ENCODE assay signal across 1 cellular context in genomic region chr16:12010388-12011251, GRCh38.
TF ChIP-seq lines count a peak whose summit lies in the region.

No MANE protein-coding gene starts in this region.

TF ChIP-seq in GM12878, 131 proteins besides CTCF, POLR2A, EP300 and RAD21:
- TF ChIP-seq MEF2B (IDR thresholded peaks at IDR 0.05; ENCODE audit: partially characterized antibody, poor library complexity, severe bottlenecking) = peak; percentile 12
- TF ChIP-seq MYC (IDR thresholded peaks at IDR 0.05; ENCODE audit: insufficient read depth, insufficient read length, insufficient replicate concordance, low read length, severe bottlenecking) = no peak
- TF ChIP-seq SMAD5 (IDR thresholded peaks at IDR 0.05; ENCODE audit: low read depth) = no peak
- no peak for TF ChIP-seq HDAC2 (IDR thresholded peaks at IDR 0.05)
- no peak for TF ChIP-seq USF1 (IDR thresholded peaks at IDR 0.05; ENCODE audit: borderline replicate concordance, extremely low read length, insufficient read depth, low read depth, low read length)
- TF ChIP-seq BHLHE40 (IDR thresholded peaks at IDR 0.05; ENCODE audit: borderline replicate concordance in 1 of 2, low read depth in 2 of 2, low read length in 1 of 2) = peak in 1 of 2 experiments; percentile 36; a peak in 1 of 4 replicates
- no peak for TF ChIP-seq STAT3 (IDR thresholded peaks at IDR 0.05; ENCODE audit: low read depth, low read length)
- no peak for TF ChIP-seq JUNB (IDR thresholded peaks at IDR 0.05)
- TF ChIP-seq CBX3 (IDR thresholded peaks at IDR 0.05; ENCODE audit: borderline replicate concordance, low read depth) = no peak
- no peak for TF ChIP-seq CBFB (IDR thresholded peaks at IDR 0.05; ENCODE audit: low read depth)
- TF ChIP-seq BCL3 (IDR thresholded peaks at IDR 0.05; ENCODE audit: borderline replicate concordance, insufficient read depth, low read depth, low read length, poor library complexity, severe bottlenecking) = no peak
- TF ChIP-seq JUND (IDR thresholded peaks at IDR 0.05; ENCODE audit: low read depth, low read length) = no peak
- no peak for TF ChIP-seq SUZ12 (IDR thresholded peaks at IDR 0.05; ENCODE audit: unreplicated experiment)
- no peak for TF ChIP-seq ZNF687 (IDR thresholded peaks at IDR 0.05)
- TF ChIP-seq ZNF384 (IDR thresholded peaks at IDR 0.05; ENCODE audit: borderline replicate concordance, low read depth, low read length) = 0 out of 2 replicates have a peak, but pooled peaks have one; percentile 23
- TF ChIP-seq RAD51 (IDR thresholded peaks at IDR 0.05) = peak; percentile 60
- TF ChIP-seq CHD4 (IDR thresholded peaks at IDR 0.05) = 0 out of 2 replicates have a peak, but pooled peaks have one; percentile 67
- no peak for TF ChIP-seq MEF2A (IDR thresholded peaks at IDR 0.05; ENCODE audit: insufficient read depth, low read depth, low read length)
- TF ChIP-seq YY1 (IDR thresholded peaks at IDR 0.05; ENCODE audit: low read depth, low read length) = peak; percentile 50; the same call in 1 of the 2 replicates
- TF ChIP-seq USF2 (IDR thresholded peaks at IDR 0.05; ENCODE audit: borderline replicate concordance, low read depth, low read length) = no peak
- TF ChIP-seq, protein P1, sequence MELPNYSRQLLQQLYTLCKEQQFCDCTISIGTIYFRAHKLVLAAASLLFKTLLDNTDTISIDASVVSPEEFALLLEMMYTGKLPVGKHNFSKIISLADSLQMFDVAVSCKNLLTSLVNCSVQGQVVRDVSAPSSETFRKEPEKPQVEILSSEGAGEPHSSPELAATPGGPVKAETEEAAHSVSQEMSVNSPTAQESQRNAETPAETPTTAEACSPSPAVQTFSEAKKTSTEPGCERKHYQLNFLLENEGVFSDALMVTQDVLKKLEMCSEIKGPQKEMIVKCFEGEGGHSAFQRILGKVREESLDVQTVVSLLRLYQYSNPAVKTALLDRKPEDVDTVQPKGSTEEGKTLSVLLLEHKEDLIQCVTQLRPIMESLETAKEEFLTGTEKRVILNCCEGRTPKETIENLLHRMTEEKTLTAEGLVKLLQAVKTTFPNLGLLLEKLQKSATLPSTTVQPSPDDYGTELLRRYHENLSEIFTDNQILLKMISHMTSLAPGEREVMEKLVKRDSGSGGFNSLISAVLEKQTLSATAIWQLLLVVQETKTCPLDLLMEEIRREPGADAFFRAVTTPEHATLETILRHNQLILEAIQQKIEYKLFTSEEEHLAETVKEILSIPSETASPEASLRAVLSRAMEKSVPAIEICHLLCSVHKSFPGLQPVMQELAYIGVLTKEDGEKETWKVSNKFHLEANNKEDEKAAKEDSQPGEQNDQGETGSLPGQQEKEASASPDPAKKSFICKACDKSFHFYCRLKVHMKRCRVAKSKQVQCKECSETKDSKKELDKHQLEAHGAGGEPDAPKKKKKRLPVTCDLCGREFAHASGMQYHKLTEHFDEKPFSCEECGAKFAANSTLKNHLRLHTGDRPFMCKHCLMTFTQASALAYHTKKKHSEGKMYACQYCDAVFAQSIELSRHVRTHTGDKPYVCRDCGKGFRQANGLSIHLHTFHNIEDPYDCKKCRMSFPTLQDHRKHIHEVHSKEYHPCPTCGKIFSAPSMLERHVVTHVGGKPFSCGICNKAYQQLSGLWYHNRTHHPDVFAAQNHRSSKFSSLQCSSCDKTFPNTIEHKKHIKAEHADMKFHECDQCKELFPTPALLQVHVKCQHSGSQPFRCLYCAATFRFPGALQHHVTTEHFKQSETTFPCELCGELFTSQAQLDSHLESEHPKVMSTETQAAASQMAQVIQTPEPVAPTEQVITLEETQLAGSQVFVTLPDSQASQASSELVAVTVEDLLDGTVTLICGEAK (IDR thresholded peaks at IDR 0.05; ENCODE audit: borderline replicate concordance) = no peak
- TF ChIP-seq, protein P2, sequence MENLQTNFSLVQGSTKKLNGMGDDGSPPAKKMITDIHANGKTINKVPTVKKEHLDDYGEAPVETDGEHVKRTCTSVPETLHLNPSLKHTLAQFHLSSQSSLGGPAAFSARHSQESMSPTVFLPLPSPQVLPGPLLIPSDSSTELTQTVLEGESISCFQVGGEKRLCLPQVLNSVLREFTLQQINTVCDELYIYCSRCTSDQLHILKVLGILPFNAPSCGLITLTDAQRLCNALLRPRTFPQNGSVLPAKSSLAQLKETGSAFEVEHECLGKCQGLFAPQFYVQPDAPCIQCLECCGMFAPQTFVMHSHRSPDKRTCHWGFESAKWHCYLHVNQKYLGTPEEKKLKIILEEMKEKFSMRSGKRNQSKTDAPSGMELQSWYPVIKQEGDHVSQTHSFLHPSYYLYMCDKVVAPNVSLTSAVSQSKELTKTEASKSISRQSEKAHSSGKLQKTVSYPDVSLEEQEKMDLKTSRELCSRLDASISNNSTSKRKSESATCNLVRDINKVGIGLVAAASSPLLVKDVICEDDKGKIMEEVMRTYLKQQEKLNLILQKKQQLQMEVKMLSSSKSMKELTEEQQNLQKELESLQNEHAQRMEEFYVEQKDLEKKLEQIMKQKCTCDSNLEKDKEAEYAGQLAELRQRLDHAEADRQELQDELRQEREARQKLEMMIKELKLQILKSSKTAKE (IDR thresholded peaks at IDR 0.05; ENCODE audit: low read depth, poor library complexity, severe bottlenecking) = no peak
- no peak for TF ChIP-seq ESRRA (IDR thresholded peaks at IDR 0.05; ENCODE audit: low read length)
- no peak for TF ChIP-seq TCF12 (IDR thresholded peaks at IDR 0.05; ENCODE audit: low read depth, low read length)
- 0 out of 2 replicates have a peak, but pooled peaks have one; percentile 17 for TF ChIP-seq HDGF (IDR thresholded peaks at IDR 0.05)
- TF ChIP-seq, protein P3, sequence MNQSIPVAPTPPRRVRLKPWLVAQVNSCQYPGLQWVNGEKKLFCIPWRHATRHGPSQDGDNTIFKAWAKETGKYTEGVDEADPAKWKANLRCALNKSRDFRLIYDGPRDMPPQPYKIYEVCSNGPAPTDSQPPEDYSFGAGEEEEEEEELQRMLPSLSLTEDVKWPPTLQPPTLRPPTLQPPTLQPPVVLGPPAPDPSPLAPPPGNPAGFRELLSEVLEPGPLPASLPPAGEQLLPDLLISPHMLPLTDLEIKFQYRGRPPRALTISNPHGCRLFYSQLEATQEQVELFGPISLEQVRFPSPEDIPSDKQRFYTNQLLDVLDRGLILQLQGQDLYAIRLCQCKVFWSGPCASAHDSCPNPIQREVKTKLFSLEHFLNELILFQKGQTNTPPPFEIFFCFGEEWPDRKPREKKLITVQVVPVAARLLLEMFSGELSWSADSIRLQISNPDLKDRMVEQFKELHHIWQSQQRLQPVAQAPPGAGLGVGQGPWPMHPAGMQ (IDR thresholded peaks at IDR 0.05; ENCODE audit: borderline replicate concordance) = no peak
- no peak for TF ChIP-seq NFXL1 (IDR thresholded peaks at IDR 0.05; ENCODE audit: borderline replicate concordance)
TF ChIP-seq in GM12878: peak in this region for 7.
